17 cellular contexts compared by ENCODE assay signal in genomic region chr2:240455719-240456606, GRCh38. TPM values are rescaled to one million over a fixed set of nuclear protein-coding genes. Genes with fewer than 3 reads are reported as not detected.
DNase-seq lines count a peak whose midpoint lies in the region; ATAC-seq and TF ChIP-seq lines count a peak whose summit lies in the region.
"Had no signal": no experiment of that assay in that cellular context is flagged by ENCODE, and none has a peak within 500 bp of the region (broad histone marks: within the 10 kb centered on the region; RNA-seq: fewer than 3 reads in every experiment).

No MANE protein-coding gene starts in this region.

- H3K36me3 ChIP-seq in neural cell (ENCODE audit: insufficient read depth, low read length): no peaks in the 10 kb centered on the region
- H3K36me3 ChIP-seq: spleen had no signal

- CTCF ChIA-PET in RWPE1 (lab: Yijun Ruan, JAX): interaction anchor here (0.6 to 1.3 kb wide), 5 partner anchors 17 to 226 kb away, joined by 3 to 7 read pairs (median 4); no protein-coding TSS in a partner anchor

- no peaks in the 10 kb centered on the region for H4K20me1 ChIP-seq in neural cell (ENCODE audit: insufficient read depth)

- peak overlapping the region; percentile 93 for H3K4me3 ChIP-seq in neural cell (ENCODE audit: low read length)
- H3K4me3 ChIP-seq: GM12878, spleen had no signal

- no peak for DNase-seq in RWPE1 (ENCODE audit: low spot score)
- peak; percentile 28 for DNase-seq in left cardiac atrium
- DNase-seq: activated CD8-positive, alpha-beta T cell treated with anti-CD3 and anti-CD28 coated beads, Interleukin-2, amount 10 ng/mL, durations not matched to agents 7 days and 5 days; activated gamma-delta T cell treated with Interleukin-2 at 50 U/mL for 16 hours; DMS153; NCI-H1092 treated with DMSO at 0.1 percent for 48 hours; NCI-H446 treated with DMSO at 0.1 percent for 48 hours; spleen; T-helper 17 cell had no signal

- peaks cover 47% of the 10 kb centered on the region for H3K79me2 ChIP-seq in neural cell (replicated peaks; ENCODE audit: insufficient read depth, low read length)

- H3K9me2 ChIP-seq in neural cell (ENCODE audit: insufficient read depth, low read length): no peaks in the 10 kb centered on the region

- TF ChIP-seq POLR2A in GM18505 (IDR thresholded peaks at IDR 0.05; ENCODE audit: borderline replicate concordance, extremely low read depth, insufficient read depth, insufficient read length): no peak

- no peak overlapping the region for H2AFZ ChIP-seq in neural cell (ENCODE audit: low read depth, low read length)

- ATAC-seq in left cardiac atrium (peak in 1 of 2 donors; percentile 4), GM21576 (IDR thresholded peaks at IDR 0.05; ENCODE audit: unreplicated experiment) (no peak), GM18505 (IDR thresholded peaks at IDR 0.05; ENCODE audit: unreplicated experiment) (no peak), HG03025 (IDR thresholded peaks at IDR 0.05; ENCODE audit: low FRiP score, unreplicated experiment) (no peak), GM21723 (IDR thresholded peaks at IDR 0.05; ENCODE audit: unreplicated experiment) (no peak)
- ATAC-seq: activated CD8-positive, alpha-beta T cell treated with anti-CD3 and anti-CD28 coated beads, Interleukin-2, amount 10 ng/mL, durations not matched to agents 7 days and 5 days; GM12878; Panc1; T-helper 17 cell had no signal

- peak overlapping the region; percentile 96 for H3K9ac ChIP-seq in neural cell (ENCODE audit: low read length)

- peak overlapping the region; percentile 90 for H3K4me2 ChIP-seq in neural cell (ENCODE audit: low read length)

- no peak for TF ChIP-seq CTCF in 22Rv1 (IDR thresholded peaks at IDR 0.05)
- no peak for TF ChIP-seq CTCF in RWPE1 (conservative IDR thresholded peaks at IDR 0.05; ENCODE audit: low read depth)
- no peak for TF ChIP-seq CTCF in neural cell (IDR thresholded peaks at IDR 0.05; ENCODE audit: poor library complexity, severe bottlenecking)

- POLR2A ChIA-PET in RWPE1 (lab: Yijun Ruan, JAX; ENCODE audit: low non-redundant PET): no interaction called here

- TF ChIP-seq EP300 in neural cell (conservative IDR thresholded peaks at IDR 0.05; ENCODE audit: poor library complexity, severe bottlenecking): no peak

- H3K27ac ChIP-seq in 22Rv1 (peak overlapping the region; percentile 67), RWPE1 (peak overlapping the region; percentile 76), neural cell (ENCODE audit: low read length) (peak overlapping the region; percentile 95)
- H3K27ac ChIP-seq: spleen had no signal

- no peak for TF ChIP-seq RAD21 in neural cell (conservative IDR thresholded peaks at IDR 0.05)

- no peaks in the 10 kb centered on the region for H3K9me3 ChIP-seq in neural cell (ENCODE audit: low read length)
- H3K9me3 ChIP-seq: spleen had no signal

- H3F3A ChIP-seq in neural cell (ENCODE audit: insufficient read depth, low read length, poor library complexity, severe bottlenecking): no peaks in the 10 kb centered on the region

- H3K27me3 ChIP-seq in neural cell (ENCODE audit: insufficient read depth, low read depth, low read length): no peaks in the 10 kb centered on the region

- intact Hi-C loops in left cardiac atrium (cut with DNase I): no loop called here

TF ChIP-seq in neural cell, 6 proteins besides CTCF, POLR2A, EP300 and RAD21:
- TF ChIP-seq REST (IDR thresholded peaks at IDR 0.05; ENCODE audit: borderline replicate concordance) (no peak), SMC3 (conservative IDR thresholded peaks at IDR 0.05; ENCODE audit: poor library complexity) (no peak)

RNA-seq across cellular contexts. Expression of gene GPC1, which starts 20.5 kb away (rescaled TPM):
- 10 to 100 TPM; 74.6 to 78.4 TPM for total RNA-seq in left cardiac atrium
- 74.0 and 101 TPM in 2 replicates for polyA plus RNA-seq in neural cell
- 61.9 and 76.0 TPM in 2 replicates for polyA minus RNA-seq in neural cell
